In genomic region chr4:97500423-97500822, GRCh38 we compare ENCODE assay signal across 14 cellular contexts.
DNase-seq lines count a peak whose midpoint lies in the region; ATAC-seq, FAIRE-seq and TF ChIP-seq lines count a peak whose summit lies in the region.
"Had no signal": no experiment of that assay in that cellular context is flagged by ENCODE, and none has a peak within 500 bp of the region (broad histone marks: within the 10 kb centered on the region; RNA-seq: fewer than 3 reads in every experiment).

No MANE protein-coding gene starts in this region.

- DNase-seq in SIG-M5 (lab: John Stamatoyannopoulos, UW) (no peak), GM12892 (ENCODE audit: insufficient read length) (no peak), cerebellum (ENCODE audit: low spot score) (no peak), heart left ventricle (no peak)
- DNase-seq: activated naive CD8-positive, alpha-beta T cell treated with anti-CD3 and anti-CD28 coated beads, Interleukin-2, amount 50 U/mL, for 24 hours; dorsolateral prefrontal cortex; NCI-H774; nucleus accumbens; stimulated activated naive CD4-positive, alpha-beta T cell; SW 1271 had no signal

- no peaks in the 10 kb centered on the region for H3K4me1 ChIP-seq in heart left ventricle

- TF ChIP-seq POLR2A in GM12892 (IDR thresholded peaks at IDR 0.05; ENCODE audit: low read depth, low read length) (no peak), heart left ventricle (IDR thresholded peaks at IDR 0.05) (no peak)

- intact Hi-C loops in heart left ventricle (cut with DNase I), result no loop called here

- H3K27ac ChIP-seq in heart left ventricle, result no peak overlapping the region
- H3K27ac ChIP-seq: dorsolateral prefrontal cortex had no signal

- no peak for TF ChIP-seq CTCF in heart left ventricle (IDR thresholded peaks at IDR 0.05)

- peak; percentile 100 for ATAC-seq in GM18508 (IDR thresholded peaks at IDR 0.05; ENCODE audit: insufficient read depth, unreplicated experiment)
- ATAC-seq in GM19468 (IDR thresholded peaks at IDR 0.05; ENCODE audit: extremely low read depth, unreplicated experiment), result peak; percentile 95
- peak; percentile 97 for ATAC-seq in HG02938 (IDR thresholded peaks at IDR 0.05; ENCODE audit: unreplicated experiment)
- ATAC-seq in HG03558 (IDR thresholded peaks at IDR 0.05; ENCODE audit: extremely low read depth, unreplicated experiment), result peak; percentile 91
- no peak for ATAC-seq in heart left ventricle
- ATAC-seq: activated naive CD8-positive, alpha-beta T cell treated with anti-CD3 and anti-CD28 coated beads, Interleukin-2, amount 50 U/mL, for 24 hours had no signal

- no peaks in the 10 kb centered on the region for H3K36me3 ChIP-seq in heart left ventricle

- no peak for FAIRE-seq in GM12892 (lab: Jason Lieb, UNC)

- H3K9me3 ChIP-seq in heart left ventricle, result no peaks in the 10 kb centered on the region

- H3K27me3 ChIP-seq in heart left ventricle, result no peaks in the 10 kb centered on the region
- H3K27me3 ChIP-seq: dorsolateral prefrontal cortex had no signal

- 80 to 93% (median 87%) methylated on average over 2 of the region's 2 CpGs for WGBS in heart left ventricle, 4 donors

- H3K4me3 ChIP-seq in heart left ventricle, result no peak overlapping the region
- H3K4me3 ChIP-seq: dorsolateral prefrontal cortex had no signal

Comparison
In these comparisons a context has a peak if more than half of its experiments do, and no peak if none do; other contexts are left out.
1. ATAC-seq: peak in GM18508 (single experiment), GM19468 (single experiment), HG02938 (single experiment) and HG03558 (single experiment); none in heart left ventricle (0 of 4).